17 cellular contexts compared by ENCODE assay signal in genomic region chr3:47265725-47266480, GRCh38.
"Had no signal": no experiment of that assay in that cellular context is flagged by ENCODE, and none has a peak within 500 bp of the region (broad histone marks: within the 10 kb centered on the region; RNA-seq: fewer than 3 reads in every experiment).

No MANE protein-coding gene starts in this region.

- H3K27me3 Mint-ChIP-seq: activated B cell treated with CpG ODN at 0.5 μM for 24 hours; activated CD4-positive, alpha-beta T cell treated with anti-CD3 and anti-CD28 coated beads, Interleukin-2, amount 10 ng/mL, durations not matched to agents 7 days and 5 days; activated naive CD8-positive, alpha-beta T cell treated with anti-CD3 and anti-CD28 coated beads, Interleukin-2, amount 10 ng/mL, durations not matched to agents 7 days and 5 days; dendritic cell treated with granulocyte-macrophage colony-stimulating factor and Interleukin-4, amounts not matched to agents 40 ng/mL and 50 ng/mL, for 4 days; stimulated activated naive CD8-positive, alpha-beta T cell treated with anti-CD3 and anti-CD28 coated beads, Interleukin-15, amount 100 ng/mL, for 72 hours had no signal

- H3K27ac ChIP-seq: brain microvascular endothelial cell, neutrophil, upper lobe of right lung had no signal

- H3K27me3 ChIP-seq: brain microvascular endothelial cell, neutrophil, upper lobe of right lung had no signal

- H3K9me3 Mint-ChIP-seq: activated B cell treated with CpG ODN at 0.5 μM for 24 hours; activated CD4-positive, alpha-beta T cell treated with anti-CD3 and anti-CD28 coated beads, Interleukin-2, amount 10 ng/mL, durations not matched to agents 7 days and 5 days; activated naive CD8-positive, alpha-beta T cell treated with anti-CD3 and anti-CD28 coated beads, Interleukin-2, amount 10 ng/mL, durations not matched to agents 7 days and 5 days; activated T-cell treated with anti-CD3 and anti-CD28 coated beads, Interleukin-2, amount 50 U/mL, for 72 hours; dendritic cell treated with granulocyte-macrophage colony-stimulating factor and Interleukin-4, amounts not matched to agents 40 ng/mL and 50 ng/mL, for 4 days; natural killer cell; stimulated activated naive CD8-positive, alpha-beta T cell treated with anti-CD3 and anti-CD28 coated beads, Interleukin-15, amount 100 ng/mL, for 72 hours had no signal

- H3K9me3 ChIP-seq: neutrophil, upper lobe of right lung had no signal

- H3K4me3 ChIP-seq: lung, skin epidermis, upper lobe of right lung had no signal

- H3K36me3 ChIP-seq: brain microvascular endothelial cell, neutrophil, upper lobe of right lung had no signal

- ATAC-seq: left colon, natural killer cell had no signal

- H3K27ac Mint-ChIP-seq: activated CD4-positive, alpha-beta T cell treated with anti-CD3 and anti-CD28 coated beads, Interleukin-2, amount 10 ng/mL, durations not matched to agents 7 days and 5 days; activated naive CD8-positive, alpha-beta T cell treated with anti-CD3 and anti-CD28 coated beads, Interleukin-2, amount 10 ng/mL, durations not matched to agents 7 days and 5 days; activated T-cell treated with anti-CD3 and anti-CD28 coated beads, Interleukin-2, amount 50 U/mL, for 72 hours; natural killer cell had no signal

- DNase-seq: activated CD4-positive, alpha-beta T cell treated with anti-CD3 and anti-CD28 coated beads, Interleukin-2, amount 10 ng/mL, durations not matched to agents 7 days and 5 days; activated naive CD8-positive, alpha-beta T cell treated with anti-CD3 and anti-CD28 coated beads, Interleukin-2, amount 10 ng/mL, durations not matched to agents 7 days and 5 days; cerebellar nuclear complex; effector memory CD4-positive, alpha-beta T cell; natural killer cell; retina; T-helper 2 cell; upper lobe of right lung had no signal

- H3K4me1 Mint-ChIP-seq: natural killer cell had no signal

- H3K4me3 Mint-ChIP-seq: activated B cell treated with CpG ODN at 0.5 μM for 24 hours; activated CD4-positive, alpha-beta T cell treated with anti-CD3 and anti-CD28 coated beads, Interleukin-2, amount 10 ng/mL, durations not matched to agents 7 days and 5 days; activated naive CD8-positive, alpha-beta T cell treated with anti-CD3 and anti-CD28 coated beads, Interleukin-2, amount 10 ng/mL, durations not matched to agents 7 days and 5 days; activated T-cell treated with anti-CD3 and anti-CD28 coated beads, Interleukin-2, amount 50 U/mL, for 72 hours; dendritic cell treated with granulocyte-macrophage colony-stimulating factor and Interleukin-4, amounts not matched to agents 40 ng/mL and 50 ng/mL, for 4 days; natural killer cell; stimulated activated naive CD8-positive, alpha-beta T cell treated with anti-CD3 and anti-CD28 coated beads, Interleukin-15, amount 100 ng/mL, for 72 hours had no signal

- H3K36me3 Mint-ChIP-seq: activated naive CD8-positive, alpha-beta T cell treated with anti-CD3 and anti-CD28 coated beads, Interleukin-2, amount 10 ng/mL, durations not matched to agents 7 days and 5 days; natural killer cell had no signal
